Comparison of ENCODE assay signal across 10 cellular contexts in the genomic region with DNA sequence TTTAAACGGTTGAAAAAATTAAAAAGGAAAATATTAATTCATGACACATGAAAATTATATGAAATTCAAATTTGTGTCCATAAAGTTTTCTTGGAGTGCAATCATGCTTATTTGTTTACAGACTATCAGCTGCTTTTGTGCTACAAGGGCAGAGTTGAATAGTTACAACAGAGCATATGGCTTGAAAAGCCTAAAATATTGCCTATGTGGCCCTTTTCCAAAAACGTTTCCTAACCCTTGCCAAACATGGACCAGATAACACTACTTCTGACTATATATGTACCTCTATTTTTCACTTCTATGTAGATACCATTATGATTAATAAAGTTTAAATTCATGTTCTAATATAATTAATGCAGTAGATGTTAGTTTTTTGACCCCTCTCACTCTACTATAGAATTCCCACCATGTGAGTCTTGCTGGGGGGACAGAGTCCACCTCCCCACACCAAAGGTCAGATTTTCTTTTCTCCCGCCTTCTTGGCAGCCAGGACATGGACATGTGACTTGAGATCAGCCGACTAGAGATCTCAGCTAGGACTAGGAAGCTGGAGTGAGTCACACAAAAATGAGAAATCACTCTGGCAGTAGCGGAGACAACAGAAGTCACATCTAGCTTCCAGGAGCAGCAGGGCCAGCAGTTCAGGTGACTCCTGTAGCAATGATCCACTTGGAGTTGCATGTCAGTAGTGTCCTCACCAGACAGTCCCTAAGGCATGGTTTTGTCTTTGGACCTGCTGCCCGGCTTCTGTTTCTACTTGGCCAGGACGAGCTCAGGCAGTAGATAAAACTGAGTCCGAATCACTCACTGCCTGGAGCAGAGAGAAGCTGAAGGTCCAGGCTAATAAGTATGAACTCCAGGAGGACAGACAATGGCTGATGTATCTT. TPM values are rescaled to one million over a fixed set of nuclear protein-coding genes. Genes with fewer than 3 reads are reported as not detected.
DNase-seq lines count a peak whose midpoint lies in the region; ATAC-seq and TF ChIP-seq lines count a peak whose summit lies in the region.
"Had no signal": no experiment of that assay in that cellular context is flagged by ENCODE, and none has a peak within 500 bp of the region (broad histone marks: within the 10 kb centered on the region; RNA-seq: fewer than 3 reads in every experiment).

No MANE protein-coding gene starts in this region.

- H3K27me3 ChIP-seq in RWPE2 (ENCODE audit: insufficient read depth, poor library complexity, severe bottlenecking) (no peaks in the 10 kb centered on the region), prostate gland (replicated peaks; ENCODE audit: insufficient read depth) (no peaks in the 10 kb centered on the region)

- no peak overlapping the region for H3K4me3 ChIP-seq in RWPE2 (ENCODE audit: severe bottlenecking)
- no peak overlapping the region for H3K4me3 ChIP-seq in prostate gland
- H3K4me3 ChIP-seq: GM12878 had no signal

- no peak overlapping the region for H3K27ac Mint-ChIP-seq in activated naive CD4-positive, alpha-beta T cell treated with anti-CD3 and anti-CD28 coated beads, Interleukin-2, amount 10 ng/mL, durations not matched to agents 7 days and 5 days

- TF ChIP-seq CTCF in RWPE2 (IDR thresholded peaks at IDR 0.05; ENCODE audit: poor library complexity, severe bottlenecking) (no peak), prostate gland (IDR thresholded peaks at IDR 0.05) (no peak)

- intact Hi-C loops in prostate gland (cut with DNase I): no loop called here

- H3K9me3 ChIP-seq in RWPE2 (ENCODE audit: severe bottlenecking) (no peaks in the 10 kb centered on the region), prostate gland (no peaks in the 10 kb centered on the region)

- H3K36me3 Mint-ChIP-seq in activated naive CD4-positive, alpha-beta T cell treated with anti-CD3 and anti-CD28 coated beads, Interleukin-2, amount 10 ng/mL, durations not matched to agents 7 days and 5 days: peaks cover 13% of the 10 kb centered on the region

- DNase-seq in CD1c-positive myeloid dendritic cell (ENCODE audit: extremely low spot score) (peak; percentile 79), RWPE2 (ENCODE audit: low spot score) (no peak), foreskin melanocyte (peak; percentile 87), prostate gland (ENCODE audit: low spot score) (no peak)
- DNase-seq in activated naive CD4-positive, alpha-beta T cell treated with anti-CD3 and anti-CD28 coated beads, Interleukin-2, amount 10 ng/mL, durations not matched to agents 7 days and 5 days: no peak
- DNase-seq: NCI-H2171 treated with DMSO at 0.1 percent for 48 hours had no signal

- H3K27ac ChIP-seq in RWPE2 (ENCODE audit: poor library complexity, severe bottlenecking): peak overlapping the region; percentile 6
- peak overlapping the region; percentile 74 to 89 for H3K27ac ChIP-seq in prostate gland

- no peak for TF ChIP-seq POLR2A in prostate gland (IDR thresholded peaks at IDR 0.05)

- WGBS in prostate gland: 57% methylated on average over 8 of the region's 8 CpGs

- H3K36me3 ChIP-seq in RWPE2 (ENCODE audit: low read depth) (peaks cover 39% of the 10 kb centered on the region), prostate gland (no peaks in the 10 kb centered on the region)

- H3K9me3 Mint-ChIP-seq in activated naive CD4-positive, alpha-beta T cell treated with anti-CD3 and anti-CD28 coated beads, Interleukin-2, amount 10 ng/mL, durations not matched to agents 7 days and 5 days: no peaks in the 10 kb centered on the region

- H3K4me1 Mint-ChIP-seq in activated naive CD4-positive, alpha-beta T cell treated with anti-CD3 and anti-CD28 coated beads, Interleukin-2, amount 10 ng/mL, durations not matched to agents 7 days and 5 days: peaks cover 17% of the 10 kb centered on the region

- peaks cover 3% of the 10 kb centered on the region for H3K4me1 ChIP-seq in RWPE2 (ENCODE audit: insufficient read depth, poor library complexity, severe bottlenecking)
- H3K4me1 ChIP-seq in prostate gland (replicated peaks): peaks cover 16% of the 10 kb centered on the region

- ATAC-seq in RWPE2 (ENCODE audit: low read depth) (peak; percentile 62), GM18498 (IDR thresholded peaks at IDR 0.05; ENCODE audit: unreplicated experiment) (no peak), GM21515 (IDR thresholded peaks at IDR 0.05; ENCODE audit: unreplicated experiment) (no peak), GM18858 (IDR thresholded peaks at IDR 0.05; ENCODE audit: unreplicated experiment) (no peak)
- ATAC-seq: GM12878 had no signal

- no peaks in the 10 kb centered on the region for H3K27me3 Mint-ChIP-seq in activated naive CD4-positive, alpha-beta T cell treated with anti-CD3 and anti-CD28 coated beads, Interleukin-2, amount 10 ng/mL, durations not matched to agents 7 days and 5 days

- H3K4me3 Mint-ChIP-seq in activated naive CD4-positive, alpha-beta T cell treated with anti-CD3 and anti-CD28 coated beads, Interleukin-2, amount 10 ng/mL, durations not matched to agents 7 days and 5 days: no peak overlapping the region

- CTCF ChIA-PET in activated naive CD4-positive, alpha-beta T cell treated with anti-CD3 and anti-CD28 coated beads, Interleukin-2, amount 10 ng/mL, durations not matched to agents 7 days and 5 days (lab: Charles Lee): interaction anchor here (0.7 to 5.9 kb wide), 6 partner anchors 22 to 461 kb away, joined by 3 to 114 read pairs (median 4); a partner anchor contains a TSS

RNA-seq across cellular contexts. Expression of a gene that starts 22.4 kb away (rescaled TPM):
- total RNA-seq in prostate gland: 100 to 1,000 TPM in 1 of 2 donors, 10 to 100 TPM in 1; 47.2 to 133 TPM

RNA-seq across cellular contexts. Expression of a gene that starts 24.6 kb away (rescaled TPM):
- 100 to 1,000 TPM; 109 to 110 TPM for total RNA-seq in prostate gland

RNA-seq across cellular contexts. Expression of a gene that starts 24.9 kb away (rescaled TPM):
- total RNA-seq in prostate gland: 10 to 100 TPM; 13.8 to 40.4 TPM

Comparison
In these comparisons a context has a peak if more than half of its experiments do, and no peak if none do; other contexts are left out.
1. DNase-seq: peak in CD1c-positive myeloid dendritic cell (single experiment) and foreskin melanocyte (single experiment); none in RWPE2 (single experiment), prostate gland (single experiment) and activated naive CD4-positive, alpha-beta T cell treated with anti-CD3 and anti-CD28 coated beads, Interleukin-2, amount 10 ng/mL, durations not matched to agents 7 days and 5 days (single experiment).